1 cellular context compared by ENCODE assay signal in genomic region chr20:53939554-53940355, GRCh38.
TF ChIP-seq lines count a peak whose summit lies in the region.

No MANE protein-coding gene starts in this region.

TF ChIP-seq in HepG2, 621 proteins besides CTCF, POLR2A, EP300 and RAD21 (continued from another document and continues in another):
- TF ChIP-seq, protein P1, sequence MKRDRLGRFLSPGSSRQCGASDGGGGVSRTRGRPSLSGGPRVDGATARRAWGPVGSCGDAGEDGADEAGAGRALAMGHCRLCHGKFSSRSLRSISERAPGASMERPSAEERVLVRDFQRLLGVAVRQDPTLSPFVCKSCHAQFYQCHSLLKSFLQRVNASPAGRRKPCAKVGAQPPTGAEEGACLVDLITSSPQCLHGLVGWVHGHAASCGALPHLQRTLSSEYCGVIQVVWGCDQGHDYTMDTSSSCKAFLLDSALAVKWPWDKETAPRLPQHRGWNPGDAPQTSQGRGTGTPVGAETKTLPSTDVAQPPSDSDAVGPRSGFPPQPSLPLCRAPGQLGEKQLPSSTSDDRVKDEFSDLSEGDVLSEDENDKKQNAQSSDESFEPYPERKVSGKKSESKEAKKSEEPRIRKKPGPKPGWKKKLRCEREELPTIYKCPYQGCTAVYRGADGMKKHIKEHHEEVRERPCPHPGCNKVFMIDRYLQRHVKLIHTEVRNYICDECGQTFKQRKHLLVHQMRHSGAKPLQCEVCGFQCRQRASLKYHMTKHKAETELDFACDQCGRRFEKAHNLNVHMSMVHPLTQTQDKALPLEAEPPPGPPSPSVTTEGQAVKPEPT (CRISPR knock-in tag; IDR thresholded peaks at IDR 0.05; ENCODE audit: low read depth): 0 out of 2 replicates have a peak, but pooled peaks have one; percentile 61
- TF ChIP-seq THYN1 (CRISPR knock-in tag; IDR thresholded peaks at IDR 0.05; ENCODE audit: borderline replicate concordance, low read depth) (no peak), ZNF44 (CRISPR knock-in tag; IDR thresholded peaks at IDR 0.05) (0 out of 2 replicates have a peak, but pooled peaks have one; percentile 67), HNRNPLL (IDR thresholded peaks at IDR 0.05; ENCODE audit: low read depth, low read length, poor library complexity, severe bottlenecking) (no peak), ZNF577 (CRISPR knock-in tag; IDR thresholded peaks at IDR 0.05; ENCODE audit: borderline replicate concordance, low read depth) (no peak), ETV5 (CRISPR knock-in tag; IDR thresholded peaks at IDR 0.05; ENCODE audit: borderline replicate concordance) (peak; percentile 60; the same call in 1 of the 2 replicates), ZSCAN29 (CRISPR knock-in tag; conservative IDR thresholded peaks at IDR 0.05) (peak; percentile 65; the same call in 1 of the 2 replicates), THRA (CRISPR knock-in tag; IDR thresholded peaks at IDR 0.05; ENCODE audit: borderline replicate concordance) (peak; percentile 78), TFE3 (CRISPR knock-in tag; IDR thresholded peaks at IDR 0.05) (peak; percentile 51; the same call in 1 of the 2 replicates), ZNF317 (CRISPR knock-in tag; IDR thresholded peaks at IDR 0.05) (no peak), REST (IDR thresholded peaks at IDR 0.05; ENCODE audit: borderline replicate concordance in 1 of 2, low read depth in 1 of 2, low read length in 2 of 2) (no peak), ZNF263 (CRISPR knock-in tag; IDR thresholded peaks at IDR 0.05) (no peak), ZNF841 (CRISPR knock-in tag; IDR thresholded peaks at IDR 0.05; ENCODE audit: borderline replicate concordance) (no peak), ZMAT3 (CRISPR knock-in tag; conservative IDR thresholded peaks at IDR 0.05) (no peak), ARID3A (IDR thresholded peaks at IDR 0.05; ENCODE audit: low read depth, low read length) (peak; percentile 79; the same call in 1 of the 2 replicates), GABPA (IDR thresholded peaks at IDR 0.05; ENCODE audit: low read depth, low read length) (no peak), GABPA (CRISPR knock-in tag; IDR thresholded peaks at IDR 0.05; ENCODE audit: low read depth) (no peak), ZFP37 (CRISPR knock-in tag; IDR thresholded peaks at IDR 0.05; ENCODE audit: borderline replicate concordance) (no peak), POGK (CRISPR knock-in tag; conservative IDR thresholded peaks at IDR 0.05) (no peak), GLI4 (CRISPR knock-in tag; IDR thresholded peaks at IDR 0.05; ENCODE audit: borderline replicate concordance) (no peak), SMAD3 (CRISPR knock-in tag; IDR thresholded peaks at IDR 0.05) (peak; percentile 94), EZH2 (conservative IDR thresholded peaks at IDR 0.05; ENCODE audit: low read depth, low read length) (no peak), ZNF850 (CRISPR knock-in tag; conservative IDR thresholded peaks at IDR 0.05) (0 out of 2 replicates have a peak, but pooled peaks have one; percentile 23), ZNF460 (CRISPR knock-in tag; IDR thresholded peaks at IDR 0.05; ENCODE audit: borderline replicate concordance) (no peak), ZNF34 (CRISPR knock-in tag; IDR thresholded peaks at IDR 0.05; ENCODE audit: borderline replicate concordance) (no peak; the same call in 1 of the 2 replicates), SP1 (IDR thresholded peaks at IDR 0.05) (no peak), SP1 (CRISPR knock-in tag; IDR thresholded peaks at IDR 0.05) (no peak), POLR2AphosphoS2 (IDR thresholded peaks at IDR 0.05; ENCODE audit: low read depth, low read length) (no peak), SIX1 (CRISPR knock-in tag; IDR thresholded peaks at IDR 0.05; ENCODE audit: borderline replicate concordance) (peak; percentile 32; the same call in 1 of the 2 replicates), ZNF501 (CRISPR knock-in tag; IDR thresholded peaks at IDR 0.05) (peak; percentile 93), ZNF878 (CRISPR knock-in tag; IDR thresholded peaks at IDR 0.05) (no peak)
- TF ChIP-seq, protein P2, sequence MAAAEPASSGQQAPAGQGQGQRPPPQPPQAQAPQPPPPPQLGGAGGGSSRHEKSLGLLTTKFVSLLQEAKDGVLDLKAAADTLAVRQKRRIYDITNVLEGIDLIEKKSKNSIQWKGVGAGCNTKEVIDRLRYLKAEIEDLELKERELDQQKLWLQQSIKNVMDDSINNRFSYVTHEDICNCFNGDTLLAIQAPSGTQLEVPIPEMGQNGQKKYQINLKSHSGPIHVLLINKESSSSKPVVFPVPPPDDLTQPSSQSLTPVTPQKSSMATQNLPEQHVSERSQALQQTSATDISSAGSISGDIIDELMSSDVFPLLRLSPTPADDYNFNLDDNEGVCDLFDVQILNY (CRISPR knock-in tag; conservative IDR thresholded peaks at IDR 0.05): no peak
- TF ChIP-seq, protein P3, sequence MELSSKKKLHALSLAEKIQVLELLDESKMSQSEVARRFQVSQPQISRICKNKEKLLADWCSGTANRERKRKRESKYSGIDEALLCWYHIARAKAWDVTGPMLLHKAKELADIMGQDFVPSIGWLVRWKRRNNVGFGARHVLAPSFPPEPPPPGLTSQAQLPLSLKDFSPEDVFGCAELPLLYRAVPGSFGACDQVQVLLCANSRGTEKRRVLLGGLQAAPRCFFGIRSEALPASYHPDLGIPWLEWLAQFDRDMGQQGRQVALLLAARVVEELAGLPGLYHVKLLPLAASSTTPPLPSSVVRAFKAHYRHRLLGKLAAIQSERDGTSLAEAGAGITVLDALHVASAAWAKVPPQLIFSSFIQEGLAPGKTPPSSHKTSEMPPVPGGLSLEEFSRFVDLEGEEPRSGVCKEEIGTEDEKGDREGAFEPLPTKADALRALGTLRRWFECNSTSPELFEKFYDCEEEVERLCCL (CRISPR knock-in tag; IDR thresholded peaks at IDR 0.05; ENCODE audit: borderline replicate concordance): no peak
- TF ChIP-seq, protein P4, sequence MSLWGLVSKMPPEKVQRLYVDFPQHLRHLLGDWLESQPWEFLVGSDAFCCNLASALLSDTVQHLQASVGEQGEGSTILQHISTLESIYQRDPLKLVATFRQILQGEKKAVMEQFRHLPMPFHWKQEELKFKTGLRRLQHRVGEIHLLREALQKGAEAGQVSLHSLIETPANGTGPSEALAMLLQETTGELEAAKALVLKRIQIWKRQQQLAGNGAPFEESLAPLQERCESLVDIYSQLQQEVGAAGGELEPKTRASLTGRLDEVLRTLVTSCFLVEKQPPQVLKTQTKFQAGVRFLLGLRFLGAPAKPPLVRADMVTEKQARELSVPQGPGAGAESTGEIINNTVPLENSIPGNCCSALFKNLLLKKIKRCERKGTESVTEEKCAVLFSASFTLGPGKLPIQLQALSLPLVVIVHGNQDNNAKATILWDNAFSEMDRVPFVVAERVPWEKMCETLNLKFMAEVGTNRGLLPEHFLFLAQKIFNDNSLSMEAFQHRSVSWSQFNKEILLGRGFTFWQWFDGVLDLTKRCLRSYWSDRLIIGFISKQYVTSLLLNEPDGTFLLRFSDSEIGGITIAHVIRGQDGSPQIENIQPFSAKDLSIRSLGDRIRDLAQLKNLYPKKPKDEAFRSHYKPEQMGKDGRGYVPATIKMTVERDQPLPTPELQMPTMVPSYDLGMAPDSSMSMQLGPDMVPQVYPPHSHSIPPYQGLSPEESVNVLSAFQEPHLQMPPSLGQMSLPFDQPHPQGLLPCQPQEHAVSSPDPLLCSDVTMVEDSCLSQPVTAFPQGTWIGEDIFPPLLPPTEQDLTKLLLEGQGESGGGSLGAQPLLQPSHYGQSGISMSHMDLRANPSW (CRISPR knock-in tag; IDR thresholded peaks at IDR 0.05; ENCODE audit: borderline replicate concordance): no peak
